ENCODE assay signal across 8 cellular contexts in genomic region chr2:23160006-23160405, GRCh38.
"Had no signal": no experiment of that assay in that cellular context is flagged by ENCODE, and none has a peak within 500 bp of the region (broad histone marks: within the 10 kb centered on the region; RNA-seq: fewer than 3 reads in every experiment).

No MANE protein-coding gene starts in this region.

- FAIRE-seq: G401.6, GM12878, GM12891, GM12892, GM18507, GM19239 had no signal

- DNase-seq: GDM1, GF-D8 had no signal

- ATAC-seq: GM12878 had no signal
